Comparison of ENCODE assay signal across 8 cellular contexts in genomic region chr6:9250852-9251251, GRCh38.
DNase-seq lines count a peak whose midpoint lies in the region; ATAC-seq and TF ChIP-seq lines count a peak whose summit lies in the region.

No MANE protein-coding gene starts in this region.

- H3K36me3 ChIP-seq in A673 (ENCODE audit: insufficient read depth, low read length, poor library complexity, severe bottlenecking) (no peaks in the 10 kb centered on the region), HCT116 (ENCODE audit: control insufficient read depth in 1 of 2, insufficient read depth in 2 of 2, low read length in 2 of 2) (no peaks in the 10 kb centered on the region), OCI-LY1 (ENCODE audit: insufficient read depth, low read length) (no peaks in the 10 kb centered on the region), prostate gland (no peaks in the 10 kb centered on the region), ascending aorta (no peaks in the 10 kb centered on the region), sigmoid colon (no peaks in the 10 kb centered on the region)

- intact Hi-C loops in A673 (cut with micrococcal nuclease; ENCODE audit: unreplicated experiment) (loop anchor here (2.0 to 5.0 kb wide), 3 partner anchors 162 to 1176 kb away; no protein-coding TSS in a partner anchor), HCT116 (cut with micrococcal nuclease) (loop anchor here (2.0 to 5.0 kb wide), 3 partner anchors 161 to 1178 kb away; no protein-coding TSS in a partner anchor), prostate gland (cut with DNase I) (no loop called here), ascending aorta (cut with DNase I) (no loop called here), sigmoid colon (cut with DNase I) (no loop called here)

- peak overlapping the region; percentile 75 for H2AFZ ChIP-seq in HCT116 (ENCODE audit: low read depth, low read length, poor library complexity, severe bottlenecking)
- no peak overlapping the region for H2AFZ ChIP-seq in OCI-LY1 (ENCODE audit: low read length)

- no peaks in the 10 kb centered on the region for H3K36me3 Mint-ChIP-seq in activated T-cell treated with anti-CD3 and anti-CD28 coated beads, Interleukin-2, amount 50 U/mL, for 24 hours (ENCODE audit: low read depth)

- H3K27ac Mint-ChIP-seq in activated T-cell treated with anti-CD3 and anti-CD28 coated beads, Interleukin-2, amount 50 U/mL, for 24 hours, result no peak overlapping the region

- H3K9me2 ChIP-seq in HCT116 (ENCODE audit: insufficient read depth), result no peaks in the 10 kb centered on the region
- H3K9me2 ChIP-seq in OCI-LY1 (ENCODE audit: low read depth, low read length), result no peaks in the 10 kb centered on the region

- peak; percentile 94 for TF ChIP-seq RAD21 in HCT116 (IDR thresholded peaks at IDR 0.05; ENCODE audit: low read depth)

- H3K4me2 ChIP-seq in HCT116 (ENCODE audit: low read length), result peak overlapping the region; percentile 11; the same call in 1 of the 2 replicates
- H3K4me2 ChIP-seq in OCI-LY1 (ENCODE audit: low read length), result no peak overlapping the region

- TF ChIP-seq EP300 in sigmoid colon (IDR thresholded peaks at IDR 0.05), result no peak

- no TSS peak for BruUV-seq in A673 (replicated peaks; lab: Mats Ljungman, UMichigan)
- BruUV-seq in HCT116 (replicated peaks; lab: Mats Ljungman, UMichigan), result no TSS peak

- H4K20me1 ChIP-seq in HCT116 (ENCODE audit: insufficient read depth), result no peaks in the 10 kb centered on the region
- H4K20me1 ChIP-seq in OCI-LY1 (ENCODE audit: insufficient read depth, low read length), result no peaks in the 10 kb centered on the region

- no peaks in the 10 kb centered on the region for H3K4me1 Mint-ChIP-seq in activated T-cell treated with anti-CD3 and anti-CD28 coated beads, Interleukin-2, amount 50 U/mL, for 24 hours (ENCODE audit: low read depth)

- RAD21 ChIA-PET in HCT116 (lab: Charles Lee; ENCODE audit: low non-redundant PET in 1 of 2, low total read pairs in 2 of 2, uncharacterized antibody in 2 of 2, unreplicated experiment in 2 of 2), result no interaction called here

- no peak overlapping the region for H3K4me3 Mint-ChIP-seq in activated T-cell treated with anti-CD3 and anti-CD28 coated beads, Interleukin-2, amount 50 U/mL, for 24 hours

- 11% methylated on average over 9 of the region's 9 CpGs for WGBS in prostate gland
- 10 to 15% methylated on average over 9 of the region's 9 CpGs for WGBS in sigmoid colon, 2 donors

- H3K27me3 ChIP-seq in A673 (replicated peaks; ENCODE audit: insufficient read depth, low read depth, low read length, poor library complexity) (no peaks in the 10 kb centered on the region), HCT116 (ENCODE audit: insufficient read depth, low read length) (no peaks in the 10 kb centered on the region), OCI-LY1 (ENCODE audit: insufficient read depth, low read length) (no peaks in the 10 kb centered on the region), prostate gland (replicated peaks; ENCODE audit: insufficient read depth) (no peaks in the 10 kb centered on the region), ascending aorta (no peaks in the 10 kb centered on the region), sigmoid colon (no peaks in the 10 kb centered on the region)

- no peaks in the 10 kb centered on the region for H3K27me3 Mint-ChIP-seq in activated T-cell treated with anti-CD3 and anti-CD28 coated beads, Interleukin-2, amount 50 U/mL, for 24 hours

- CTCF ChIA-PET in A673 (lab: Charles Lee) (interaction anchor here (0.7 kb wide), 1 partner anchor 163 kb away, joined by 3 read pairs; no protein-coding TSS in a partner anchor), HCT116 (lab: Charles Lee) (interaction anchor here (0.6 to 2.3 kb wide), 4 partner anchors 267 to 1184 kb away, joined by 3 to 7 read pairs (median 5); no protein-coding TSS in a partner anchor)

- H3K79me2 ChIP-seq in HCT116 (ENCODE audit: insufficient read depth, low read length) (no peaks in the 10 kb centered on the region), OCI-LY1 (ENCODE audit: insufficient read depth, low read length) (no peaks in the 10 kb centered on the region)

- ATAC-seq in HCT116, result peak; percentile 97

- POLR2A ChIA-PET in A673 (lab: Charles Lee; ENCODE audit: low non-redundant PET) (no interaction called here), HCT116 (lab: Charles Lee) (no interaction called here)

- peak; percentile 70 for TF ChIP-seq CTCF in A673 (conservative IDR thresholded peaks at IDR 0.05; ENCODE audit: low read depth, low read length)
- TF ChIP-seq CTCF in HCT116 (IDR thresholded peaks at IDR 0.05 in 2 of 3, conservative IDR thresholded peaks at IDR 0.05 in 1 of 3; ENCODE audit: borderline replicate concordance in 1 of 3, insufficient read depth in 1 of 3, low read depth in 2 of 3, low read length in 2 of 3), result peak; percentile 71 to 78 (median 73)
- TF ChIP-seq CTCF in OCI-LY1 (IDR thresholded peaks at IDR 0.05; ENCODE audit: low read length), result peak; percentile 54
- peak in 3 of 4 experiments; percentile 43 to 56 (median 53) for TF ChIP-seq CTCF in prostate gland (IDR thresholded peaks at IDR 0.05)
- TF ChIP-seq CTCF in ascending aorta (IDR thresholded peaks at IDR 0.05), result no peak
- no peak for TF ChIP-seq CTCF in sigmoid colon (IDR thresholded peaks at IDR 0.05)

- H3K4me1 ChIP-seq in A673 (ENCODE audit: insufficient read depth, low read length, poor library complexity, severe bottlenecking) (peaks cover 7% of the 10 kb centered on the region), HCT116 (ENCODE audit: control insufficient read depth in 1 of 2, insufficient read depth in 2 of 2, low read length in 2 of 2) (no peaks in the 10 kb centered on the region), OCI-LY1 (ENCODE audit: insufficient read depth, low read length, severe bottlenecking) (no peaks in the 10 kb centered on the region), prostate gland (replicated peaks) (no peaks in the 10 kb centered on the region), ascending aorta (no peaks in the 10 kb centered on the region), sigmoid colon (no peaks in the 10 kb centered on the region)

- TF ChIP-seq POLR2A in HCT116 (IDR thresholded peaks at IDR 0.05; ENCODE audit: borderline replicate concordance, extremely low read depth, insufficient read depth, insufficient read length) (no peak), prostate gland (IDR thresholded peaks at IDR 0.05) (no peak), sigmoid colon (IDR thresholded peaks at IDR 0.05) (no peak)

- H3K27ac ChIP-seq in A673 (ENCODE audit: low read depth, low read length, poor library complexity, severe bottlenecking) (no peak overlapping the region), HCT116 (ENCODE audit: low read depth, low read length) (no peak overlapping the region), OCI-LY1 (ENCODE audit: low read depth, low read length, poor library complexity, severe bottlenecking) (no peak overlapping the region), prostate gland (no peak overlapping the region), ascending aorta (no peak overlapping the region), sigmoid colon (no peak overlapping the region)

- no peak overlapping the region for H3K9ac ChIP-seq in HCT116 (ENCODE audit: low read length)
- no peak overlapping the region for H3K9ac ChIP-seq in OCI-LY1 (ENCODE audit: low read length)

- H3K9me3 Mint-ChIP-seq in activated T-cell treated with anti-CD3 and anti-CD28 coated beads, Interleukin-2, amount 50 U/mL, for 24 hours, result no peaks in the 10 kb centered on the region

- DNase-seq in A673 (ENCODE audit: low spot score) (peak; percentile 59), HCT116 (ENCODE audit: low read depth, low spot score) (peak; percentile 63), fibroblast of gingiva (ENCODE audit: low read depth) (peak; percentile 10), prostate gland (ENCODE audit: low spot score) (peak; percentile 57), ascending aorta (ENCODE audit: low spot score in 2 of 2) (no peak), sigmoid colon (no peak)
- no peak for DNase-seq in activated T-cell treated with anti-CD3 and anti-CD28 coated beads, Interleukin-2, amount 50 U/mL, for 24 hours

- H3K4me3 ChIP-seq in A673 (ENCODE audit: low read depth, low read length, poor library complexity, severe bottlenecking), result no peak overlapping the region
- H3K4me3 ChIP-seq in HCT116 (replicated peaks in 1 of 2; ENCODE audit: low read depth in 1 of 2, low read length in 2 of 2), result no peak overlapping the region
- H3K4me3 ChIP-seq in OCI-LY1 (ENCODE audit: low read depth, low read length, poor library complexity, severe bottlenecking), result no peak overlapping the region
- H3K4me3 ChIP-seq in prostate gland, result no peak overlapping the region
- H3K4me3 ChIP-seq in ascending aorta, result no peak overlapping the region
- H3K4me3 ChIP-seq in sigmoid colon, result no peak overlapping the region

- no peaks in the 10 kb centered on the region for H3F3A ChIP-seq in OCI-LY1 (ENCODE audit: insufficient read depth, low read length)

- no peaks in the 10 kb centered on the region for H3K9me3 ChIP-seq in A673 (ENCODE audit: low read depth, low read length, poor library complexity, severe bottlenecking)
- no peaks in the 10 kb centered on the region for H3K9me3 ChIP-seq in HCT116 (ENCODE audit: control insufficient read depth in 1 of 2, insufficient read depth in 1 of 2, low read depth in 1 of 2, low read length in 2 of 2)
- H3K9me3 ChIP-seq in OCI-LY1 (ENCODE audit: low read length), result no peaks in the 10 kb centered on the region
- H3K9me3 ChIP-seq in prostate gland, result no peaks in the 10 kb centered on the region
- H3K9me3 ChIP-seq in ascending aorta, result no peaks in the 10 kb centered on the region
- no peaks in the 10 kb centered on the region for H3K9me3 ChIP-seq in sigmoid colon

TF ChIP-seq in HCT116, 20 proteins besides CTCF, POLR2A, EP300 and RAD21:
- TF ChIP-seq CBX3 (IDR thresholded peaks at IDR 0.05; ENCODE audit: low read depth) (peak; percentile 43; the same call in 1 of the 2 replicates), ZNF274 (IDR thresholded peaks at IDR 0.05; ENCODE audit: low read depth, low read length) (no peak), TCF7L2 (IDR thresholded peaks at IDR 0.05; ENCODE audit: borderline replicate concordance, extremely low read depth, insufficient read depth, insufficient read length) (peak; percentile 65), MAX (IDR thresholded peaks at IDR 0.05) (peak; percentile 26; the same call in 1 of the 2 replicates)

Comparison
In these comparisons a context has a peak if more than half of its experiments do, and no peak if none do; other contexts are left out.
1. DNase-seq: peak in A673 (single experiment), HCT116 (single experiment), fibroblast of gingiva (single experiment) and prostate gland (single experiment); none in ascending aorta (0 of 2), sigmoid colon (single experiment) and activated T-cell treated with anti-CD3 and anti-CD28 coated beads, Interleukin-2, amount 50 U/mL, for 24 hours (single experiment).
2. CTCF ChIP-seq: peak in A673 (single experiment), HCT116 (3 of 3), OCI-LY1 (single experiment) and prostate gland (3 of 4); none in ascending aorta (0 of 3) and sigmoid colon (0 of 4).
3. intact Hi-C loops: an anchor here in A673 (2.0 to 5.0 kb wide) and HCT116 (2.0 to 5.0 kb wide); none called in prostate gland, ascending aorta and sigmoid colon.